ENCODE assay signal across 8 cellular contexts in genomic region chr9:128586934-128587333, GRCh38. TPM values are rescaled to one million over a fixed set of nuclear protein-coding genes. Genes with fewer than 3 reads are reported as not detected.
DNase-seq lines count a peak whose midpoint lies in the region; ATAC-seq and TF ChIP-seq lines count a peak whose summit lies in the region.
"Not testable (repeated sequence)": the region's sequence is repeated elsewhere in the genome, so short reads cannot be mapped to it uniquely, and the experiment has no call there.

No MANE protein-coding gene starts in this region.

- H3K27ac Mint-ChIP-seq in CD8-positive, alpha-beta T cell = peak overlapping the region; percentile 80
- peak overlapping the region; percentile 85 for H3K27ac Mint-ChIP-seq in activated CD4-positive, alpha-beta T cell treated with anti-CD3 and anti-CD28 coated beads for 36 hours
- peak overlapping the region; percentile 66 for H3K27ac Mint-ChIP-seq in activated T-cell treated with anti-CD3 and anti-CD28 coated beads, Interleukin-2, amount 50 U/mL, for 72 hours
- peak overlapping the region; percentile 84 for H3K27ac Mint-ChIP-seq in activated naive CD8-positive, alpha-beta T cell treated with anti-CD3 and anti-CD28 coated beads for 36 hours
- H3K27ac Mint-ChIP-seq in stimulated activated naive CD8-positive, alpha-beta T cell treated with anti-CD3 and anti-CD28 coated beads, Interleukin-15, Interleukin-2, amounts not matched to agents 100 ng/mL and 50 ng/mL, for 24 hours = peak overlapping the region; percentile 74

- not testable (repeated sequence) for H4K91ac ChIP-seq in mesenchymal stem cell (ENCODE audit: low read length)

- not testable (repeated sequence) for H3K4me3 ChIP-seq in CD8-positive, alpha-beta T cell (ENCODE audit: low read depth, low read length); fibroblast of mammary gland (ENCODE audit: control insufficient read depth, low read depth, low read length); mesenchymal stem cell (ENCODE audit: insufficient read depth in 1 of 2, low read depth in 1 of 2, low read length in 2 of 2)

- H3K27me3 Mint-ChIP-seq in CD8-positive, alpha-beta T cell (ENCODE audit: low read depth); activated CD4-positive, alpha-beta T cell treated with anti-CD3 and anti-CD28 coated beads for 36 hours; activated T-cell treated with anti-CD3 and anti-CD28 coated beads, Interleukin-2, amount 50 U/mL, for 72 hours (ENCODE audit: low read depth); activated naive CD8-positive, alpha-beta T cell treated with anti-CD3 and anti-CD28 coated beads for 36 hours; stimulated activated naive CD8-positive, alpha-beta T cell treated with anti-CD3 and anti-CD28 coated beads, Interleukin-15, Interleukin-2, amounts not matched to agents 100 ng/mL and 50 ng/mL, for 24 hours: not testable (repeated sequence)

- not testable (repeated sequence) for H3K9me3 ChIP-seq in CD8-positive, alpha-beta T cell (ENCODE audit: low read length); mesenchymal stem cell (ENCODE audit: control insufficient read depth, low read length)

- H3K79me1 ChIP-seq in mesenchymal stem cell (replicated peaks; ENCODE audit: low read length, poor library complexity, severe bottlenecking) = peaks cover 22% of the 10 kb centered on the region

- H3K4me3 Mint-ChIP-seq in CD8-positive, alpha-beta T cell; activated CD4-positive, alpha-beta T cell treated with anti-CD3 and anti-CD28 coated beads for 36 hours; activated naive CD8-positive, alpha-beta T cell treated with anti-CD3 and anti-CD28 coated beads for 36 hours; stimulated activated naive CD8-positive, alpha-beta T cell treated with anti-CD3 and anti-CD28 coated beads, Interleukin-15, Interleukin-2, amounts not matched to agents 100 ng/mL and 50 ng/mL, for 24 hours: not testable (repeated sequence)
- H3K4me3 Mint-ChIP-seq in activated T-cell treated with anti-CD3 and anti-CD28 coated beads, Interleukin-2, amount 50 U/mL, for 72 hours = peak overlapping the region; percentile 20 to 52

- not testable (repeated sequence) for H2BK120ac ChIP-seq in mesenchymal stem cell (ENCODE audit: low read depth, low read length)

- intact Hi-C loops in CD8-positive, alpha-beta T cell (cut with DNase I, micrococcal nuclease) = not testable (repeated sequence)
- intact Hi-C loops in activated CD4-positive, alpha-beta T cell treated with anti-CD3 and anti-CD28 coated beads for 36 hours (cut with DNase I, micrococcal nuclease) = loop anchor here (1.0 to 5.0 kb wide), 3 partner anchors 35 to 83 kb away; partner anchors contain the start of genes SPTAN1 (in 2 of the 2) and GLE1 (in 1 of the 2)

- not testable (repeated sequence) for H3K9me3 Mint-ChIP-seq in CD8-positive, alpha-beta T cell; activated CD4-positive, alpha-beta T cell treated with anti-CD3 and anti-CD28 coated beads for 36 hours (ENCODE audit: low read depth); activated T-cell treated with anti-CD3 and anti-CD28 coated beads, Interleukin-2, amount 50 U/mL, for 72 hours; activated naive CD8-positive, alpha-beta T cell treated with anti-CD3 and anti-CD28 coated beads for 36 hours; stimulated activated naive CD8-positive, alpha-beta T cell treated with anti-CD3 and anti-CD28 coated beads, Interleukin-15, Interleukin-2, amounts not matched to agents 100 ng/mL and 50 ng/mL, for 24 hours

- DNase-seq in CD8-positive, alpha-beta T cell; activated CD4-positive, alpha-beta T cell treated with anti-CD3 and anti-CD28 coated beads for 36 hours; activated T-cell treated with anti-CD3 and anti-CD28 coated beads, Interleukin-2, amount 50 U/mL, for 72 hours; mesenchymal stem cell: not testable (repeated sequence)
- peak; percentile 87 for DNase-seq in MV-4-11 (lab: John Stamatoyannopoulos, UW)
- peak; percentile 8 for DNase-seq in activated naive CD8-positive, alpha-beta T cell treated with anti-CD3 and anti-CD28 coated beads for 36 hours
- peak; percentile 25 for DNase-seq in fibroblast of mammary gland (ENCODE audit: low read depth)

- not testable (repeated sequence) for H3K27ac ChIP-seq in CD8-positive, alpha-beta T cell (ENCODE audit: low read depth, low read length); mesenchymal stem cell (ENCODE audit: low read length, poor library complexity, severe bottlenecking)

- H3K4ac ChIP-seq in mesenchymal stem cell (ENCODE audit: low read depth in 1 of 2, low read length in 2 of 2) = not testable (repeated sequence)

- not testable (repeated sequence) for H2BK5ac ChIP-seq in mesenchymal stem cell (ENCODE audit: low read depth, low read length, poor library complexity, severe bottlenecking)

- not testable (repeated sequence) for TF ChIP-seq CTCF in CD8-positive, alpha-beta T cell (IDR thresholded peaks at IDR 0.05); fibroblast of mammary gland (conservative IDR thresholded peaks at IDR 0.05; ENCODE audit: control insufficient read depth, insufficient read depth, low read depth, low read length)

- H3K4me1 Mint-ChIP-seq in CD8-positive, alpha-beta T cell (ENCODE audit: low read depth) = peaks cover 12% of the 10 kb centered on the region
- H3K4me1 Mint-ChIP-seq in activated CD4-positive, alpha-beta T cell treated with anti-CD3 and anti-CD28 coated beads for 36 hours = peaks cover 15% of the 10 kb centered on the region
- peaks cover 18% of the 10 kb centered on the region for H3K4me1 Mint-ChIP-seq in activated T-cell treated with anti-CD3 and anti-CD28 coated beads, Interleukin-2, amount 50 U/mL, for 72 hours (ENCODE audit: low read depth)
- peaks cover 13% of the 10 kb centered on the region for H3K4me1 Mint-ChIP-seq in activated naive CD8-positive, alpha-beta T cell treated with anti-CD3 and anti-CD28 coated beads for 36 hours
- H3K4me1 Mint-ChIP-seq in stimulated activated naive CD8-positive, alpha-beta T cell treated with anti-CD3 and anti-CD28 coated beads, Interleukin-15, Interleukin-2, amounts not matched to agents 100 ng/mL and 50 ng/mL, for 24 hours (ENCODE audit: low read depth) = not testable (repeated sequence)

- WGBS in mesenchymal stem cell = 91% methylated on average over 10 of the region's 11 CpGs

- not testable (repeated sequence) for H3K14ac ChIP-seq in mesenchymal stem cell (ENCODE audit: low read length in 2 of 2)

- H3K27me3 ChIP-seq in CD8-positive, alpha-beta T cell (ENCODE audit: insufficient read depth, low read length); mesenchymal stem cell (ENCODE audit: control insufficient read depth in 1 of 2, insufficient read depth in 1 of 2, low read length in 2 of 2): not testable (repeated sequence)

- H4K8ac ChIP-seq in mesenchymal stem cell (ENCODE audit: low read length) = peak overlapping the region; percentile 4

- not testable (repeated sequence) for H3K18ac ChIP-seq in mesenchymal stem cell (ENCODE audit: low read depth in 1 of 2, low read length in 2 of 2)

- CTCF ChIA-PET in CD8-positive, alpha-beta T cell (lab: Charles Lee) = interaction anchor here (1.1 kb wide), 1 partner anchor 8 kb away, joined by 3 read pairs; no protein-coding TSS in a partner anchor
- CTCF ChIA-PET in activated CD4-positive, alpha-beta T cell treated with anti-CD3 and anti-CD28 coated beads for 36 hours (lab: Charles Lee) = interaction anchor here (1.0 kb wide), 1 partner anchor 148 kb away, joined by 3 read pairs; no protein-coding TSS in a partner anchor

- ATAC-seq in CD8-positive, alpha-beta T cell = not testable (repeated sequence)
- ATAC-seq in activated CD4-positive, alpha-beta T cell treated with anti-CD3 and anti-CD28 coated beads for 36 hours = peak; percentile 8
- ATAC-seq in activated T-cell treated with anti-CD3 and anti-CD28 coated beads, Interleukin-2, amount 50 U/mL, for 72 hours (replicated peaks in 1 of 2) = peak in 1 of 2 donors; percentile 37

- POLR2A ChIA-PET in CD8-positive, alpha-beta T cell (lab: Charles Lee) = not testable (repeated sequence)
- POLR2A ChIA-PET in activated CD4-positive, alpha-beta T cell treated with anti-CD3 and anti-CD28 coated beads for 36 hours (lab: Charles Lee) = interaction anchor here (0.6 kb wide), 1 partner anchor 442 kb away, joined by 3 read pairs; no protein-coding TSS in a partner anchor

- not testable (repeated sequence) for H2BK15ac ChIP-seq in mesenchymal stem cell (ENCODE audit: low read depth, poor library complexity, severe bottlenecking)

- not testable (repeated sequence) for H3K4me2 ChIP-seq in mesenchymal stem cell (ENCODE audit: low read length, poor library complexity, severe bottlenecking)

- not testable (repeated sequence) for H3K4me1 ChIP-seq in CD8-positive, alpha-beta T cell (ENCODE audit: insufficient read depth, low read length); mesenchymal stem cell (ENCODE audit: control insufficient read depth, insufficient read depth, low read depth, low read length)

- not testable (repeated sequence) for H2BK12ac ChIP-seq in mesenchymal stem cell (ENCODE audit: low read length in 2 of 2)

- not testable (repeated sequence) for H3K23ac ChIP-seq in mesenchymal stem cell (ENCODE audit: low read length in 2 of 2)

- H3K9ac ChIP-seq in mesenchymal stem cell (ENCODE audit: low read length) = not testable (repeated sequence)

- H2AK5ac ChIP-seq in mesenchymal stem cell (ENCODE audit: low read length, severe bottlenecking) = not testable (repeated sequence)

- peaks cover 85% of the 10 kb centered on the region for H3K36me3 Mint-ChIP-seq in CD8-positive, alpha-beta T cell
- peaks cover 70% of the 10 kb centered on the region for H3K36me3 Mint-ChIP-seq in activated CD4-positive, alpha-beta T cell treated with anti-CD3 and anti-CD28 coated beads for 36 hours (ENCODE audit: low read depth)
- H3K36me3 Mint-ChIP-seq in activated T-cell treated with anti-CD3 and anti-CD28 coated beads, Interleukin-2, amount 50 U/mL, for 72 hours (ENCODE audit: insufficient read depth in 2 of 2) = peaks cover 18 to 54% of the 10 kb centered on the region in 2 donors
- H3K36me3 Mint-ChIP-seq in activated naive CD8-positive, alpha-beta T cell treated with anti-CD3 and anti-CD28 coated beads for 36 hours = peaks cover 40% of the 10 kb centered on the region
- H3K36me3 Mint-ChIP-seq in stimulated activated naive CD8-positive, alpha-beta T cell treated with anti-CD3 and anti-CD28 coated beads, Interleukin-15, Interleukin-2, amounts not matched to agents 100 ng/mL and 50 ng/mL, for 24 hours (ENCODE audit: low read depth) = peaks cover 75% of the 10 kb centered on the region

- H3K36me3 ChIP-seq in CD8-positive, alpha-beta T cell (ENCODE audit: insufficient read depth, low read length) = peaks cover 69% of the 10 kb centered on the region
- H3K36me3 ChIP-seq in mesenchymal stem cell (ENCODE audit: control insufficient read depth in 1 of 2, insufficient read depth in 2 of 2, low read depth in 1 of 2, low read length in 2 of 2) = peaks cover 74 to 91% of the 10 kb centered on the region in 2 experiments

- not testable (repeated sequence) for H2AFZ ChIP-seq in mesenchymal stem cell (ENCODE audit: low read depth, low read length)

RNA-seq across cellular contexts. Expression of gene SPTAN1, which starts 34.5 kb away (rescaled TPM):
- total RNA-seq in CD8-positive, alpha-beta T cell = 100 to 1,000 TPM; 299 to 332 TPM
- 100 to 1,000 TPM; 192 to 269 TPM for total RNA-seq in activated CD4-positive, alpha-beta T cell treated with anti-CD3 and anti-CD28 coated beads for 36 hours
- total RNA-seq in activated T-cell treated with anti-CD3 and anti-CD28 coated beads, Interleukin-2, amount 50 U/mL, for 72 hours = 100 to 1,000 TPM; 289 to 304 TPM
- 100 to 1,000 TPM; 142 to 143 TPM for total RNA-seq in activated naive CD8-positive, alpha-beta T cell treated with anti-CD3 and anti-CD28 coated beads for 36 hours
- polyA plus RNA-seq in mesenchymal stem cell (2013, experiment 1 of 2) = 107 TPM
- 95.5 TPM for polyA plus RNA-seq in mesenchymal stem cell (2013, experiment 2 of 2)
